Comparison of ENCODE assay signal across 14 cellular contexts in the genomic region with DNA sequence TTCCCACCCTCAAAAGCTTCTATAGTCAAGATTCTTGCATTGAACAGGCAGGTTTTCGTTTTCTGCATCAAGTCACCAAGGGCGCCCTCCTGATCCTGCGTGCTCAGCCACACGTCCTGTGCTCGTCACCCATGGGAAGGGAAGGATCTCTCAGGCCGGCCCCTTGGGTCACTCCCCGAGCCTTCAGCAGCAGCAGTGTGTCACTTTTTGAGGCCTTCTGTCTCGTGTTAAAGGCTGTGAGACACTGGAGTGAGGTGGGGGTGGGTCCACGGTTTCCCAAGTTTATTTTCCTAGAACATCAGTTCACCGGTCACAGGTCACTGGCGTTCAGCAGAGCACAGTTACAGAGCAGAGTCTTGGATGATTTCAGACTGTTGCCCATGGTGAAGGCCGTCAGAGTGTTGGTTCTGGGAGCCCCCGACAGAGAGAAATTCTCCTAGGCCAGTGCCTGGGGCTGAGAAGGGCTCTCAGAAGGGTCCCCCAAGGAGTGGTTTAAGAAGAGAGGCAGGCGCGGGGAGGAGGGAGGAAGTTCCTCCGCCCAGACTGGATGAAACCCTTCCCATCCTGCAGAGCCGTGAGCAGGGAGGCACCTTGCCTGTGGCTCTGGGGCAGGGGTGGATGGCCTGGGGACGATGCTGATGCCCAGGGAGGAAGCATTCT.
"Had no signal": no experiment of that assay in that cellular context is flagged by ENCODE, and none has a peak within 500 bp of the region (broad histone marks: within the 10 kb centered on the region; RNA-seq: fewer than 3 reads in every experiment).

No MANE protein-coding gene starts in this region.

- H3K27me3 ChIP-seq: adrenal gland, colonic mucosa, pancreas, transverse colon had no signal

- H3K9me3 ChIP-seq: adrenal gland, colonic mucosa, pancreas, transverse colon had no signal

- H3K4me3 ChIP-seq: adrenal gland, colonic mucosa, pancreas, transverse colon had no signal

- H3K9me3 Mint-ChIP-seq: activated naive CD4-positive, alpha-beta T cell treated with anti-CD3 and anti-CD28 coated beads, Interleukin-2, amount 10 ng/mL, durations not matched to agents 7 days and 5 days had no signal

- H3K4me3 Mint-ChIP-seq: activated naive CD4-positive, alpha-beta T cell treated with anti-CD3 and anti-CD28 coated beads, Interleukin-2, amount 10 ng/mL, durations not matched to agents 7 days and 5 days had no signal

- DNase-seq: activated CD4-positive, alpha-beta T cell treated with anti-CD3 and anti-CD28 coated beads, Interleukin-2, amount 50 U/mL, for 1 hour; activated naive CD4-positive, alpha-beta T cell treated with anti-CD3 and anti-CD28 coated beads, Interleukin-2, amount 10 ng/mL, durations not matched to agents 7 days and 5 days; caudate nucleus; colonic mucosa; effector CD4-positive, alpha-beta T cell; foreskin fibroblast; kidney glomerular epithelial cell; stimulated activated CD4-positive, alpha-beta T cell treated with anti-CD3 and anti-CD28 coated beads, Interleukin-4, amount 100 ng/mL, for 1 hour; stimulated activated naive CD4-positive, alpha-beta T cell; substantia nigra; T-helper 9 cell; transverse colon had no signal

- ATAC-seq: pancreas had no signal

- H3K27ac Mint-ChIP-seq: activated naive CD4-positive, alpha-beta T cell treated with anti-CD3 and anti-CD28 coated beads, Interleukin-2, amount 10 ng/mL, durations not matched to agents 7 days and 5 days had no signal

- H3K27me3 Mint-ChIP-seq: activated naive CD4-positive, alpha-beta T cell treated with anti-CD3 and anti-CD28 coated beads, Interleukin-2, amount 10 ng/mL, durations not matched to agents 7 days and 5 days had no signal

- H3K27ac ChIP-seq: colonic mucosa, pancreas, transverse colon had no signal

- H3K4me1 ChIP-seq: colonic mucosa, pancreas, transverse colon had no signal

- H3K36me3 ChIP-seq: colonic mucosa had no signal
